8 cellular contexts compared by ENCODE assay signal in genomic region chr15:51737538-51738305, GRCh38. TPM values are rescaled to one million over a fixed set of nuclear protein-coding genes. Genes with fewer than 3 reads are reported as not detected.
DNase-seq lines count a peak whose midpoint lies in the region; ATAC-seq, FAIRE-seq and TF ChIP-seq lines count a peak whose summit lies in the region.

TSS of gene LYSMD2 (minus strand) at chr15:51737655. CDS start at chr15:51737622, 33 bp downstream.

- H3K27ac Mint-ChIP-seq in T-helper 17 cell, result peak within 1 kb of the TSS; percentile 100
- H3K27ac Mint-ChIP-seq in astrocyte (ENCODE audit: unreplicated experiment), result peak within 1 kb of the TSS; percentile 26

- H3K4me1 Mint-ChIP-seq in T-helper 17 cell, result peaks cover 46% of the 10 kb centered on the region
- H3K4me1 Mint-ChIP-seq in astrocyte (ENCODE audit: low read depth, unreplicated experiment), result peaks cover 4% of the 10 kb centered on the region

- peak within 1 kb of the TSS; percentile 66 for H3K4me3 ChIP-seq in astrocyte (ENCODE audit: insufficient read depth, low read depth, low read length)
- H3K4me3 ChIP-seq in retinal pigment epithelial cell (ENCODE audit: low read length), result peak within 1 kb of the TSS; percentile 60

- FAIRE-seq in astrocyte (lab: Jason Lieb, UNC), result no peak

- H3K36me3 ChIP-seq in astrocyte (ENCODE audit: insufficient read depth, low read length), result no peaks in the 10 kb centered on the region

- H3K4me2 ChIP-seq in astrocyte (ENCODE audit: low read length), result peak within 1 kb of the TSS; percentile 89

- H3K79me2 ChIP-seq in astrocyte (ENCODE audit: insufficient read depth, low read length), result no peaks in the 10 kb centered on the region

- no peaks in the 10 kb centered on the region for H3K27me3 ChIP-seq in astrocyte (ENCODE audit: insufficient read depth, low read length)

- no peaks in the 10 kb centered on the region for H4K20me1 ChIP-seq in astrocyte (ENCODE audit: insufficient read depth, low read length)

- DNase-seq in COR-L47 (lab: John Stamatoyannopoulos, UW) (peak; percentile 60), GM20000 (ENCODE audit: low spot score) (peak; percentile 83), HuH-7.5 (ENCODE audit: low spot score) (peak; percentile 35), T-helper 17 cell (peak; percentile 46 to 63 (median 58)), astrocyte (ENCODE audit: low read depth) (no peak), hippocampal formation (lab: John Stamatoyannopoulos, UW) (peak; percentile 38 to 58), retinal pigment epithelial cell (ENCODE audit: low read depth) (no peak), dedifferentiated amniotic fluid mesenchymal stem cell (ENCODE audit: extremely low spot score) (no peak)

- TF ChIP-seq CTCF in GM20000 (IDR thresholded peaks at IDR 0.05; ENCODE audit: extremely low read depth, missing control alignments), result no peak
- no peak for TF ChIP-seq CTCF in astrocyte (IDR thresholded peaks at IDR 0.05; ENCODE audit: insufficient read depth, low read depth, low read length)
- no peak for TF ChIP-seq CTCF in retinal pigment epithelial cell (conservative IDR thresholded peaks at IDR 0.05; ENCODE audit: low read depth, low read length)

- H3K4me3 Mint-ChIP-seq in T-helper 17 cell (peak within 1 kb of the TSS; percentile 94), astrocyte (ENCODE audit: unreplicated experiment) (peak within 1 kb of the TSS; percentile 86)

- H3K27ac ChIP-seq in astrocyte (ENCODE audit: low read depth, low read length), result no peak within 1 kb of the TSS

- H3K9ac ChIP-seq in astrocyte (ENCODE audit: low read length), result peak within 1 kb of the TSS; percentile 69

- H3K9me3 ChIP-seq in T-helper 17 cell (ENCODE audit: control insufficient read depth, low read length, poor library complexity, severe bottlenecking) (no peaks in the 10 kb centered on the region), astrocyte (ENCODE audit: insufficient read depth, low read depth, low read length) (no peaks in the 10 kb centered on the region)

- peaks cover 7% of the 10 kb centered on the region for H3K36me3 Mint-ChIP-seq in T-helper 17 cell (ENCODE audit: low read depth)
- H3K36me3 Mint-ChIP-seq in astrocyte (ENCODE audit: low read depth, unreplicated experiment), result no peaks in the 10 kb centered on the region

- peak; percentile 61 for ATAC-seq in T-helper 17 cell

- H2AFZ ChIP-seq in astrocyte (ENCODE audit: low read depth, low read length), result peak within 1 kb of the TSS; percentile 92

- H3K27me3 Mint-ChIP-seq in T-helper 17 cell, result no peaks in the 10 kb centered on the region
- H3K27me3 Mint-ChIP-seq in astrocyte (ENCODE audit: low read depth, unreplicated experiment), result peaks cover 9% of the 10 kb centered on the region

- H3K4me1 ChIP-seq in astrocyte (ENCODE audit: insufficient read depth, low read length), result peaks cover 5% of the 10 kb centered on the region

- H3K9me3 Mint-ChIP-seq in astrocyte (ENCODE audit: unreplicated experiment), result no peaks in the 10 kb centered on the region

RNA-seq across cellular contexts. Expression of gene LYSMD2, which starts in this region (rescaled TPM):
- total RNA-seq in T-helper 17 cell, result 10 to 100 TPM; 17.6 to 21.8 TPM
- total RNA-seq in astrocyte, result 3.4 and 4.9 TPM in 2 replicates

Comparison
In these comparisons a context has a peak if more than half of its experiments do, and no peak if none do; other contexts are left out.
1. DNase-seq: peak in COR-L47 (single experiment), GM20000 (single experiment), HuH-7.5 (single experiment), T-helper 17 cell (3 of 3) and hippocampal formation (2 of 2); none in astrocyte (single experiment), retinal pigment epithelial cell (single experiment) and dedifferentiated amniotic fluid mesenchymal stem cell (single experiment).